12 cellular contexts compared by ENCODE assay signal in the genomic region with DNA sequence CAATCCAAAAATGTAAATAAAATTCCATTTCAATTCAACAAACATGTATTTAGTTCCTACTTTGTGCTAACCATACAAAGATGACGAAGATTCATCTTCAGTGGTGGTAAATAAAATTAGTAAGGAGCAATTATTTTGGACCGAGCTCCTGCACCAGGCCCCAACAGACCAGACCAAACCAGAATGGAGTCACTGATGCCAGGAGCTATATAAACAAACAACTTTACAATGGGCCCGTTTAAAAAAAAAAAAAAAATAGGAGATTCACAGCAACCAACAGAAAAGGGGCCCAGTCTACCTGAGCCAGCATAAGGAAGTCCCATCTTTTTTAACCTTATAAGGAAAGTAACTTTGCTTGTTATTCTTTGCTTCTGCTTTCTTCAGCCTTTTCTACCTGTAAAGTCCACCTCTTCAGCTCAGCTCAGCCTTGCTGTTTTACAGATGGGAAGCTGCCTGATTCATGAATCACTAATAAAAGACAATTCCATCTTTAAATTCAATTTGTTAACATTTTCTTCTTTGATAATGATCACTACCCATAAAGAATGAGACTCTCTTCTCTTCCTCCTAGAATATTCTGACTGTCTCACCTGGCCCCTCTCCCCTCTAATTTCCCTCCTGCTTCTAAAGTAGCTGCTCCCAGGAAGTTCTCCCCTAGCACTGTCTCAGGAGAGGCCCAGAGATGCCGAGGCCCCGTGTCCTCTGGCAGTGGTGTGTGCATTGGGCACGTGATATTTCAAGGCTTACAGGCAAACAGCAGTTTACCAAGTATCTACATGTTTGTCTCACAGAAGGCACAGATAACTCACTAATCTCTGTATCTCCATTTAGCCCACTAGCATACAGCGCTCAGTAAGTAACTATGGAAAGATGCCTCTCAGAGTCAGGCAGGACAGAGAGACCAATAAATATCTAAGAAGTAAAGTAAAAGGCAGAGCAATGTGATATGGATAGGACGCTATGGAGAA. TPM values are rescaled to one million over a fixed set of nuclear protein-coding genes. Genes with fewer than 3 reads are reported as not detected.
DNase-seq lines count a peak whose midpoint lies in the region; ATAC-seq, FAIRE-seq and TF ChIP-seq lines count a peak whose summit lies in the region.
"Had no signal": no experiment of that assay in that cellular context is flagged by ENCODE, and none has a peak within 500 bp of the region (broad histone marks: within the 10 kb centered on the region; RNA-seq: fewer than 3 reads in every experiment).

No MANE protein-coding gene starts in this region.

- no TSS peak for BruUV-seq in K562 (replicated peaks; lab: Mats Ljungman, UMichigan)

- no peak for TF ChIP-seq EP300 in K562 (IDR thresholded peaks at IDR 0.05; ENCODE audit: low read length)

- POLR2A ChIA-PET in CD8-positive, alpha-beta memory T cell (lab: Charles Lee) = no interaction called here
- POLR2A ChIA-PET in K562 (lab: Yijun Ruan, JAX) = interaction anchor here (0.6 to 3.8 kb wide), 8 partner anchors 8 to 514 kb away, joined by 3 to 18 read pairs (median 3); partner anchors contain the start of gene MBOAT1

- peaks cover 45% of the 10 kb centered on the region for H3K79me2 ChIP-seq in K562 (ENCODE audit: control insufficient read depth, insufficient read depth, low read length)

- no peaks in the 10 kb centered on the region for H3K9me1 ChIP-seq in K562 (ENCODE audit: control insufficient read depth, insufficient read depth, low read length)

- H3K4me1 ChIP-seq in CD8-positive, alpha-beta memory T cell (ENCODE audit: insufficient read depth, low read length) = peaks cover 44% of the 10 kb centered on the region
- H3K4me1 ChIP-seq in HUES6 (ENCODE audit: control insufficient read depth, insufficient read depth, low read length) (peaks cover 25% of the 10 kb centered on the region), K562 (replicated peaks in 1 of 2; ENCODE audit: control insufficient read depth in 2 of 2, insufficient read depth in 2 of 2, low read length in 2 of 2) (peaks cover 19 to 54% of the 10 kb centered on the region in 2 experiments), mucosa of descending colon (ENCODE audit: low read depth) (peaks cover 39% of the 10 kb centered on the region)

- peaks cover 0 to 4% (median 3%) of the 10 kb centered on the region in 3 donors for H3K36me3 Mint-ChIP-seq in CD8-positive, alpha-beta memory T cell

- no peak for TF ChIP-seq RAD21 in K562 (CRISPR knock-in tag; conservative IDR thresholded peaks at IDR 0.05 in 1 of 2, IDR thresholded peaks at IDR 0.05 in 1 of 2)

- no peak for TF ChIP-seq POLR2A in K562 (conservative IDR thresholded peaks at IDR 0.05)

- peak overlapping the region; percentile 67 to 96 (median 82) for H3K27ac Mint-ChIP-seq in CD8-positive, alpha-beta memory T cell

- no peaks in the 10 kb centered on the region for H4K20me1 ChIP-seq in K562 (replicated peaks; ENCODE audit: control insufficient read depth, insufficient read depth, low read length)

- H3K27ac ChIP-seq in CD8-positive, alpha-beta memory T cell (ENCODE audit: low read depth, low read length) = peak overlapping the region; percentile 41
- peak overlapping the region; percentile 36; the same call in 1 of the 2 replicates for H3K27ac ChIP-seq in HUES6 (ENCODE audit: low read depth, low read length)
- H3K27ac ChIP-seq in K562 (ENCODE audit: extremely low read depth, low read depth, low read length) = peak overlapping the region; percentile 64; the same call in 2 of the 3 replicates

- peak overlapping the region; percentile 91 for H2AFZ ChIP-seq in K562 (ENCODE audit: low read depth, low read length)

- H3K27me3 ChIP-seq in CD8-positive, alpha-beta memory T cell (ENCODE audit: insufficient read depth, low read length, poor library complexity, severe bottlenecking) = no peaks in the 10 kb centered on the region
- H3K27me3 ChIP-seq in HUES6 (ENCODE audit: control insufficient read depth, insufficient read depth, low read length) (no peaks in the 10 kb centered on the region), K562 (ENCODE audit: control insufficient read depth in 2 of 2, insufficient read depth in 2 of 2, low read length in 2 of 2) (no peaks in the 10 kb centered on the region)

- FAIRE-seq in K562 (lab: Jason Lieb, UNC) (no peak), D721Med (lab: Jason Lieb, UNC) (no peak)

- peaks cover 60 to 84% (median 79%) of the 10 kb centered on the region in 3 donors for H3K4me1 Mint-ChIP-seq in CD8-positive, alpha-beta memory T cell

- 32% methylated on average over 8 of the region's 8 CpGs for WGBS in K562 (ENCODE audit: insufficient coverage, low coverage, missing lambda C conversion rate)

- in situ Hi-C loops in K562 (cut with MboI) = no loop called here

- CTCF ChIA-PET in CD8-positive, alpha-beta memory T cell (lab: Charles Lee) = no interaction called here
- CTCF ChIA-PET in K562 (lab: Yijun Ruan, JAX; ENCODE audit: low intra/inter-chr PET ratio) = no interaction called here

- H3K4me2 ChIP-seq in K562 (ENCODE audit: insufficient read depth, low read length) = peak overlapping the region; percentile 60

- H3K9me3 Mint-ChIP-seq in CD8-positive, alpha-beta memory T cell = no peaks in the 10 kb centered on the region

- no peaks in the 10 kb centered on the region for H3K27me3 Mint-ChIP-seq in CD8-positive, alpha-beta memory T cell

- DNase-seq in CD8-positive, alpha-beta memory T cell = no peak
- DNase-seq in K562 (ENCODE audit: extremely low read depth in 1 of 4, low spot score in 3 of 4) = peak in 2 of 4 experiments; percentile 39 to 59
- DNase-seq in mucosa of descending colon = no peak
- no peak for DNase-seq in GM19240 (ENCODE audit: insufficient read length, low spot score)
- no peak for DNase-seq in D721Med (ENCODE audit: insufficient read length, low spot score)
- DNase-seq: activated CD4-positive, CD25-positive, alpha-beta regulatory T cell treated with anti-CD3 and anti-CD28 coated beads, Interleukin-2, amount 50 U/mL, for 72 hours; DMS79 treated with DMSO at 0.1 percent for 48 hours; KG1; stimulated activated CD4-positive, alpha-beta T cell treated with anti-CD3 and anti-CD28 coated beads, Interleukin-4, amount 100 ng/mL, for 4 hours had no signal

- no peak overlapping the region for H3K4me3 ChIP-seq in CD8-positive, alpha-beta memory T cell (ENCODE audit: low read length)
- H3K4me3 ChIP-seq in HUES6 (ENCODE audit: low read depth, low read length) (no peak overlapping the region), K562 (no peak overlapping the region), mucosa of descending colon (no peak overlapping the region)

- TF ChIP-seq CTCF in K562 (IDR thresholded peaks at IDR 0.05 in 2 of 3, conservative IDR thresholded peaks at IDR 0.05 in 1 of 3; ENCODE audit: insufficient read depth in 2 of 3, low read depth in 1 of 3, low read length in 3 of 3) (no peak), mucosa of descending colon (IDR thresholded peaks at IDR 0.05) (no peak), D721Med (IDR thresholded peaks at IDR 0.05; ENCODE audit: insufficient read depth, missing control alignments) (no peak)

- H3K9ac ChIP-seq in HUES6 (ENCODE audit: low read length) (no peak overlapping the region), K562 (ENCODE audit: insufficient read depth in 1 of 2, low read depth in 2 of 2, low read length in 2 of 2) (peak overlapping the region; percentile 4 to 76; a peak in 2 of 4 replicates)

- intact Hi-C loops in K562 (cut with micrococcal nuclease) (no loop called here), mucosa of descending colon (cut with DNase I, micrococcal nuclease) (no loop called here)

- ATAC-seq in K562 (peak; percentile 52), mucosa of descending colon (peak; percentile 24), GM21447 (IDR thresholded peaks at IDR 0.05; ENCODE audit: unreplicated experiment) (no peak), GM19351 (IDR thresholded peaks at IDR 0.05; ENCODE audit: unreplicated experiment) (no peak)

- H3K36me3 ChIP-seq in CD8-positive, alpha-beta memory T cell (ENCODE audit: insufficient read depth, low read length) = no peaks in the 10 kb centered on the region
- H3K36me3 ChIP-seq in HUES6 (ENCODE audit: control insufficient read depth, insufficient read depth, low read length) (no peaks in the 10 kb centered on the region), K562 (ENCODE audit: control insufficient read depth, insufficient read depth, low read length) (no peaks in the 10 kb centered on the region), mucosa of descending colon (ENCODE audit: low read depth) (no peaks in the 10 kb centered on the region)

- H3K9me3 ChIP-seq in CD8-positive, alpha-beta memory T cell (ENCODE audit: low read length) = no peaks in the 10 kb centered on the region
- H3K9me3 ChIP-seq in HUES6 (ENCODE audit: control insufficient read depth, insufficient read depth, low read depth, low read length) (no peaks in the 10 kb centered on the region), K562 (replicated peaks; ENCODE audit: control insufficient read depth, insufficient read depth, low read depth, low read length) (no peaks in the 10 kb centered on the region), mucosa of descending colon (no peaks in the 10 kb centered on the region)

- H3K4me3 Mint-ChIP-seq in CD8-positive, alpha-beta memory T cell = peak overlapping the region in 4 of 7 donors; percentile 31 to 51 (median 44)

TF ChIP-seq in K562, 482 proteins besides CTCF, POLR2A, EP300 and RAD21 (continues in another document):
- no peak for TF ChIP-seq MYC (IDR thresholded peaks at IDR 0.05; ENCODE audit: low read depth, low read length)
- TF ChIP-seq MYC (CRISPR knock-in tag; IDR thresholded peaks at IDR 0.05; ENCODE audit: borderline replicate concordance, low read depth) = peak; percentile 50; the same call in 1 of the 2 replicates

RNA-seq across cellular contexts. Expression of gene MBOAT1, which starts 8.4 kb away (rescaled TPM):
- total RNA-seq in CD8-positive, alpha-beta memory T cell = 10 to 100 TPM; 11.6 to 12.5 TPM
- 3.2 TPM for polyA plus RNA-seq in CD8-positive, alpha-beta memory T cell
- 21.3 and 23.7 TPM in 2 replicates for total RNA-seq in K562 (2011; cell fraction: chromatin; rRNA removed; ENCODE audit: low replicate concordance)
- total RNA-seq in K562 (2011; cell fraction: nucleolus; rRNA removed) = 16.7 and 20.0 TPM in 2 replicates
- total RNA-seq in K562 (2011; cell fraction: nucleoplasm; rRNA removed) = 23.1 and 26.4 TPM in 2 replicates
- total RNA-seq in K562 (2014; rRNA removed) (8.8 and 10.0 TPM in 2 replicates), K562 (2014; rRNA removed; fragmentation: Illumina TruSeq; extraction: Trizol) (15.2 and 16.0 TPM in 2 replicates), K562 (2015; rRNA removed; fragmentation: Illumina TruSeq; extraction: Trizol) (14.9 and 15.1 TPM in 2 replicates), K562 (2021) (13.9 and 16.5 TPM in 2 replicates), mucosa of descending colon (10 to 100 TPM; 33.7 to 77.0 (median 54.4) TPM)
- polyA plus RNA-seq in K562 (2011; rRNA removed) (10.3 and 11.0 TPM in 2 replicates), K562 (2014; fragmentation: Illumina TruSeq; extraction: Trizol) (9.6 and 10.3 TPM in 2 replicates), K562 (2014; fragmentation: Nextera tagmentation; extraction: Ambion mirVana) (under 1 TPM; 0.13 to 0.39 TPM), K562 (2014; rRNA removed) (5.2 and 5.7 TPM in 2 replicates)
- polyA plus RNA-seq in K562 (2011; cell fraction: cytosol; rRNA removed) = 5.5 and 9.5 TPM in 2 replicates
- 22.9 and 25.9 TPM in 2 replicates for polyA plus RNA-seq in K562 (2011; cell fraction: nucleus; rRNA removed)
- 10.1 and 17.6 TPM in 2 replicates for polyA plus RNA-seq in K562 (2012)
- polyA minus RNA-seq in K562 (2011; rRNA and poly(A)+ RNA removed) = 22.1 and 24.6 TPM in 2 replicates
- polyA minus RNA-seq in K562 (2011; cell fraction: cytosol; rRNA and poly(A)+ RNA removed) = 11.5 and 12.0 TPM in 2 replicates
- polyA minus RNA-seq in K562 (2011; cell fraction: nucleus; rRNA and poly(A)+ RNA removed) = 12.0 and 16.4 TPM in 2 replicates

Comparison
In these comparisons a context has a peak if more than half of its experiments do, and no peak if none do; other contexts are left out.
1. ATAC-seq: peak in K562 (single experiment) and mucosa of descending colon (single experiment); none in GM21447 (single experiment) and GM19351 (single experiment).
2. Peak in every context shown above with its lines, with median percentiles within 50 percentile points of each other: H3K27ac ChIP-seq.